ENCODE assay signal across 8 cellular contexts in the genomic region with DNA sequence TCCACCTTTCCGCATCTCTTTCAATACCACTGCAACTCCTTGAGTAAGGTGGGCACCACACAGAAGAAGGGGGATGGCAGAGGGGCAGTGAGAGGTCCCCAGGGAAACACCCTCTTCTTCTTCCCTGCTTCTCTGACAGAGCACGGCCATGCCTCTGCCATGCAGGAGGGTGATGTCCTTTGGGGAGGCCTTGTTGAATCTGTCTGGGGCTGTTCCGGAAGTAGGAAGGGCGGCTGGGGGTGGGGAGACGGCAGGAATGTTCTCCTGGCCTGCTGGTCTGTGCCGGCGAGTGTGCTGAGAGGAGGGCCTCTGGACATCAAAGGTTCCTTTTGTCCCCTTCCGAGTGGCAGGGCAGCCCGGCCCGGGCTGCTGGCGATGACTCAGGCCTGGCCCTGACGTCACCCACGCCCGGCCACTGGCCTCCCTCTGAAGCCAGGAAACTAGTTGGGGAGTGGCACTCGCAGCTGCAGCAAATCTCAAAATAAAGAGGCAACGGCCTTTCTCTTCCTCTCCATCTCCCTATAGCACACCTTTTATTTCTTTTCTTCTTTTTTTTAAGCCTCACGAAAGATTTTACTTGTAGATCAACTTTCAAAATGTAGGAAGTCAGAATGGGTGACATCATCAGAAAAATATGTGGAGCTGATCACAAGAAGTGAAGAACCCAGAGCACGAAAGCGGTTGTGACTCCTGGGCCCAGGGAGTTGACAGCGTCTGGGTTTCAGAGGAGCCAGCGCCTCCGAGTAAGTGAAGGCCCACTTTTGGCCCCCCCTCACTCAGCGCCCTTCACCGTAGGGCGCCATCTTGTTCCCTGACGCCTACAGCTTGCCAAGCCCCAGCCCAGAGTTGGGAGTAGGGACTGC. TPM values are rescaled to one million over a fixed set of nuclear protein-coding genes. Genes with fewer than 3 reads are reported as not detected.
DNase-seq lines count a peak whose midpoint lies in the region; ATAC-seq and TF ChIP-seq lines count a peak whose summit lies in the region.

A gene with protein sequence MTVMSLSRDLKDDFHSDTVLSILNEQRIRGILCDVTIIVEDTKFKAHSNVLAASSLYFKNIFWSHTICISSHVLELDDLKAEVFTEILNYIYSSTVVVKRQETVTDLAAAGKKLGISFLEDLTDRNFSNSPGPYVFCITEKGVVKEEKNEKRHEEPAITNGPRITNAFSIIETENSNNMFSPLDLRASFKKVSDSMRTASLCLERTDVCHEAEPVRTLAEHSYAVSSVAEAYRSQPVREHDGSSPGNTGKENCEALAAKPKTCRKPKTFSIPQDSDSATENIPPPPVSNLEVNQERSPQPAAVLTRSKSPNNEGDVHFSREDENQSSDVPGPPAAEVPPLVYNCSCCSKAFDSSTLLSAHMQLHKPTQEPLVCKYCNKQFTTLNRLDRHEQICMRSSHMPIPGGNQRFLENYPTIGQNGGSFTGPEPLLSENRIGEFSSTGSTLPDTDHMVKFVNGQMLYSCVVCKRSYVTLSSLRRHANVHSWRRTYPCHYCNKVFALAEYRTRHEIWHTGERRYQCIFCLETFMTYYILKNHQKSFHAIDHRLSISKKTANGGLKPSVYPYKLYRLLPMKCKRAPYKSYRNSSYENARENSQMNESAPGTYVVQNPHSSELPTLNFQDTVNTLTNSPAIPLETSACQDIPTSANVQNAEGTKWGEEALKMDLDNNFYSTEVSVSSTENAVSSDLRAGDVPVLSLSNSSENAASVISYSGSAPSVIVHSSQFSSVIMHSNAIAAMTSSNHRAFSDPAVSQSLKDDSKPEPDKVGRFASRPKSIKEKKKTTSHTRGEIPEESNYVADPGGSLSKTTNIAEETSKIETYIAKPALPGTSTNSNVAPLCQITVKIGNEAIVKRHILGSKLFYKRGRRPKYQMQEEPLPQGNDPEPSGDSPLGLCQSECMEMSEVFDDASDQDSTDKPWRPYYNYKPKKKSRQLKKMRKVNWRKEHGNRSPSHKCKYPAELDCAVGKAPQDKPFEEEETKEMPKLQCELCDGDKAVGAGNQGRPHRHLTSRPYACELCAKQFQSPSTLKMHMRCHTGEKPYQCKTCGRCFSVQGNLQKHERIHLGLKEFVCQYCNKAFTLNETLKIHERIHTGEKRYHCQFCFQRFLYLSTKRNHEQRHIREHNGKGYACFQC (N-terminal part only) (plus strand): TSS at position 443 of the 863 bp plus-strand sequence. CDS start 73,885 bp downstream, outside the sequence.

- H3K4me1 ChIP-seq in adrenal gland (replicated peaks in 1 of 2), result peaks cover 51 to 56% of the 10 kb centered on the region in 2 donors

- peak within 1 kb of the TSS; percentile 82 to 99 (median 89) for H3K27ac ChIP-seq in adrenal gland

- ATAC-seq in omental fat pad (ENCODE audit: low FRiP score) (peak; percentile 73), GM18907 (IDR thresholded peaks at IDR 0.05; ENCODE audit: unreplicated experiment) (no peak), GM21576 (IDR thresholded peaks at IDR 0.05; ENCODE audit: unreplicated experiment) (no peak)

- H3K36me3 ChIP-seq in adrenal gland (replicated peaks in 1 of 2), result no peaks in the 10 kb centered on the region

- TF ChIP-seq CTCF in adrenal gland (IDR thresholded peaks at IDR 0.05) (no peak), omental fat pad (IDR thresholded peaks at IDR 0.05) (no peak)

- peak; percentile 32 to 85 for TF ChIP-seq POLR2A in adrenal gland (IDR thresholded peaks at IDR 0.05)

- peaks cover 0 to 3% (median 0%) of the 10 kb centered on the region in 3 donors for H3K9me3 ChIP-seq in adrenal gland (replicated peaks in 1 of 3)

- intact Hi-C loops in adrenal gland (cut with DNase I) (no loop called here), cardiac septum (cut with DNase I) (loop anchor here (1.0 to 10.0 kb wide), 5 partner anchors 34 to 197 kb away; no protein-coding TSS in a partner anchor)

- WGBS in adrenal gland, 4 donors, result 25 to 31% (median 28%) methylated on average over 19 to 26 of the region's 26 CpGs

- peak within 1 kb of the TSS in 1 of 4 donors; percentile 45 for H3K4me3 ChIP-seq in adrenal gland

- DNase-seq in COLO668 (lab: John Stamatoyannopoulos, UW; ENCODE audit: unreplicated experiment) (peak; percentile 69), HuH-7 (ENCODE audit: low spot score) (peak; percentile 64), adrenal gland (peak; percentile 93 to 98 (median 96)), cardiac septum (ENCODE audit: low spot score) (peak; percentile 95), omental fat pad (ENCODE audit: low spot score) (peak; percentile 31), GM19240 (ENCODE audit: insufficient read length, low spot score) (no peak)

- H3K27me3 ChIP-seq in adrenal gland, result no peaks in the 10 kb centered on the region

RNA-seq across cellular contexts. Expression of the gene that starts here (rescaled TPM):
- total RNA-seq in adrenal gland (100 to 1,000 TPM; 116 to 231 (median 167) TPM), cardiac septum (119 TPM), omental fat pad (100 to 1,000 TPM in 3 of 4 donors, 10 to 100 TPM in 1; 70.1 to 133 (median 108) TPM)
- polyA plus RNA-seq in adrenal gland, result 10 to 100 TPM; 12.0 to 73.9 (median 14.5) TPM
